ENCODE assay signal across 10 cellular contexts in the genomic region with DNA sequence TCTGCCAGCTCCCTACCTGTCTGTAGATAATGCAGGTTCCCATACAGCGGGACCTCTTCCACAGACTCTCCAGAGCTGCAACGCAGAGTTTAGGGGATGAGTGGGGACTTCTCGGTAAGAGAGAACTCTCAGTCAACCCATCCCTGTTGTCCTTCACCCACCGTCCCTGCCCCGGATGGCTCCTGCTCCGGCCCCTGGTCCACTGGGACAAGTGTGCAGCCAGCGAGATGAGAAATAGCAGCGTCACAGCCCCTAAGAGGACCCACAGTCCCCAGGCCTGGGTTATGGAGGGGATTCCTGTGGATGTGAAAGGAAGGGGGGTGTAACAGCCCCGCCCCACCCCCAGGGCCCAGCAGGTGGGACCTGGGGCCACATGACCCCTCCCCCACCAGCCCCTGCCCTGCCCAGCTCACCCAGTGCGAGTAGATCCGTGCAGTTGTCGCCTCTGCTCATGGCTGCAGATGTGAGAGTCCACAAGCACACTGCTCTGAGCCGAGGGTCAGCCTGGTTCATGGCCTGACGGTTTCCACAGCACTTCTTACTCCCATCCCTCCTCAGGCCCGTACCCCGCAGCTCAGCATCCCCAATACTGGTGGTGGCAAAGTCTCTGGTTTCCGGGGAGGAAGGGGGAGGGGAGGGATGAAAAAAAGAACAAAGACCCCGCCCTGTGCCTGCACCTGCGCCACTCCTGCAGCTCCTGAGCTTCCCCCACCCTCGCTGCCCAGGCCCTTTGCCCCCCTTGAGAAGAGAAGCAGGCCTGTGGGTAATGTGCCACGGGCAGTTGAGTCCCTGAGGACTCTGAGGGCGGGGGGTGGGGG. TPM values are rescaled to one million over a fixed set of nuclear protein-coding genes. Genes with fewer than 3 reads are reported as not detected.
A peak's percentile ranks its signal among the peaks of the same experiment; 100 is the strongest.
DNase-seq lines count a peak whose midpoint lies in the region; ATAC-seq, FAIRE-seq and TF ChIP-seq lines count a peak whose summit lies in the region.
"Had no signal": no experiment of that assay in that cellular context is flagged by ENCODE, and none has a peak within 500 bp of the region (broad histone marks: within the 10 kb centered on the region; RNA-seq: fewer than 3 reads in every experiment).

A gene with protein sequence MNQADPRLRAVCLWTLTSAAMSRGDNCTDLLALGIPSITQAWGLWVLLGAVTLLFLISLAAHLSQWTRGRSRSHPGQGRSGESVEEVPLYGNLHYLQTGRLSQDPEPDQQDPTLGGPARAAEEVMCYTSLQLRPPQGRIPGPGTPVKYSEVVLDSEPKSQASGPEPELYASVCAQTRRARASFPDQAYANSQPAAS (minus strand): TSS at position 591 of the 818 bp plus-strand sequence. CDS start 78 bp downstream, at position 513.

- H3K27ac Mint-ChIP-seq in activated naive CD4-positive, alpha-beta T cell treated with anti-CD3 and anti-CD28 coated beads, Interleukin-2, amount 50 U/mL, for 24 hours, result peak within 1 kb of the TSS; percentile 86
- peak within 1 kb of the TSS in 1 of 2 donors; percentile 98 for H3K27ac Mint-ChIP-seq in natural killer cell

- no peak within 1 kb of the TSS for H3K4me3 ChIP-seq in HL-60 (replicated peaks; ENCODE audit: insufficient read depth, low read length)

- H3K4me3 Mint-ChIP-seq in activated naive CD4-positive, alpha-beta T cell treated with anti-CD3 and anti-CD28 coated beads, Interleukin-2, amount 50 U/mL, for 24 hours, result peak within 1 kb of the TSS; percentile 85
- peak within 1 kb of the TSS; percentile 25 for H3K4me3 Mint-ChIP-seq in natural killer cell

- TF ChIP-seq CTCF in D721Med (IDR thresholded peaks at IDR 0.05; ENCODE audit: insufficient read depth, missing control alignments) (no peak), HL-60 (IDR thresholded peaks at IDR 0.05; ENCODE audit: insufficient read depth, low read length) (no peak), natural killer cell (IDR thresholded peaks at IDR 0.05) (no peak)

- H3K9me3 Mint-ChIP-seq in activated naive CD4-positive, alpha-beta T cell treated with anti-CD3 and anti-CD28 coated beads, Interleukin-2, amount 50 U/mL, for 24 hours, result no peaks in the 10 kb centered on the region
- H3K9me3 Mint-ChIP-seq in natural killer cell, result no peaks in the 10 kb centered on the region

- no peak for FAIRE-seq in D721Med (lab: Jason Lieb, UNC)
- FAIRE-seq in RCC 7860 (lab: Jason Lieb, UNC), result no peak
- FAIRE-seq: islet of Langerhans had no signal

- peak within 1 kb of the TSS; percentile 64 for H3K27ac ChIP-seq in HL-60 (replicated peaks)

- peaks cover 53% of the 10 kb centered on the region for H3K4me1 Mint-ChIP-seq in activated naive CD4-positive, alpha-beta T cell treated with anti-CD3 and anti-CD28 coated beads, Interleukin-2, amount 50 U/mL, for 24 hours
- peaks cover 33 to 39% of the 10 kb centered on the region in 2 donors for H3K4me1 Mint-ChIP-seq in natural killer cell

- ATAC-seq in natural killer cell (no peak), GM21619 (IDR thresholded peaks at IDR 0.05; ENCODE audit: unreplicated experiment) (no peak)

- intact Hi-C loops in natural killer cell (cut with micrococcal nuclease), result no loop called here

- H3K36me3 Mint-ChIP-seq in activated naive CD4-positive, alpha-beta T cell treated with anti-CD3 and anti-CD28 coated beads, Interleukin-2, amount 50 U/mL, for 24 hours, result no peaks in the 10 kb centered on the region
- no peaks in the 10 kb centered on the region for H3K36me3 Mint-ChIP-seq in natural killer cell

- H3K27me3 ChIP-seq in HL-60 (ENCODE audit: insufficient read depth, poor library complexity, severe bottlenecking), result no peaks in the 10 kb centered on the region

- DNase-seq in D721Med (ENCODE audit: insufficient read length, low spot score) (peak; percentile 12), HL-60 (ENCODE audit: low read depth in 1 of 2, low spot score in 1 of 2) (no peak), natural killer cell (no peak), AG08395 (ENCODE audit: low spot score) (no peak), RCC 7860 (ENCODE audit: low spot score) (no peak), NCI-H146 (lab: John Stamatoyannopoulos, UW) (no peak)
- DNase-seq: RPMI8226 had no signal

- no peaks in the 10 kb centered on the region for H3K27me3 Mint-ChIP-seq in activated naive CD4-positive, alpha-beta T cell treated with anti-CD3 and anti-CD28 coated beads, Interleukin-2, amount 50 U/mL, for 24 hours
- H3K27me3 Mint-ChIP-seq in natural killer cell (ENCODE audit: low read depth in 2 of 2), result no peaks in the 10 kb centered on the region

RNA-seq across cellular contexts. Expression of the gene that starts here (rescaled TPM):
- 1 to 10 TPM in 2 of 3 donors, not detected in 1; 1.2 to 1.4 TPM for total RNA-seq in natural killer cell
